ENCODE assay signal across 1 cellular context in the genomic region with DNA sequence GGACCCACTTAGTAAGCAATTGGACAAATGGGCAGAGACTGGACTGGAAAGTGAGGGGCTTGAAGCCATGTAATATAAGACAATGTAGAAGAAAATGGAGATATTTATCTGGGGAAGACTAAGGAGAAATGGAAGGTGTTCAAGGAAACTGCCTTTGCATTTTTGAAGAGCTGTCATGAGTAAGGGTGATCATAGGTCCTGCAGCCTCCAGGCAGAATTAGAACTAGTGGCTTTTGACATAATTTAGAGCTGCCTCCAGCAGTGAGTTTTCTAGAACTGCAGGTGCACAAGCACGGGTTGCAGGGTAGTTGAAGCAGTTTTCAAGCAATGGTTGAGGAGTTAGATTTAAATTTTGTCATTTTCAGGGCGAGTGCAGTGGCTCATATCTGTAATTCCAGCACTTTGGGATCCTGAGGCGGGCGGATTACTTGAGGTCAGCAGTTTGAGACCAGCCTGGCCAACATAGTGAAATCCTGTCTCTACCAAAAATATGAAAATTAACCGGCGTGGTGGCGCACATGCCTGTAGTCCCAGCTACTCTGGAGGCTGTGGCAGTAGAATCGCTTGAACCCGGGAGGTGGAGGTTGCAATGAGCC.
A peak's percentile ranks its signal among the peaks of the same experiment; 100 is the strongest.
TF ChIP-seq lines count a peak whose summit lies in the region.

No MANE protein-coding gene starts in this region.

TF ChIP-seq in K562, 482 proteins besides CTCF, POLR2A, EP300 and RAD21 (continued from another document and continues in another):
- TF ChIP-seq, protein P1, sequence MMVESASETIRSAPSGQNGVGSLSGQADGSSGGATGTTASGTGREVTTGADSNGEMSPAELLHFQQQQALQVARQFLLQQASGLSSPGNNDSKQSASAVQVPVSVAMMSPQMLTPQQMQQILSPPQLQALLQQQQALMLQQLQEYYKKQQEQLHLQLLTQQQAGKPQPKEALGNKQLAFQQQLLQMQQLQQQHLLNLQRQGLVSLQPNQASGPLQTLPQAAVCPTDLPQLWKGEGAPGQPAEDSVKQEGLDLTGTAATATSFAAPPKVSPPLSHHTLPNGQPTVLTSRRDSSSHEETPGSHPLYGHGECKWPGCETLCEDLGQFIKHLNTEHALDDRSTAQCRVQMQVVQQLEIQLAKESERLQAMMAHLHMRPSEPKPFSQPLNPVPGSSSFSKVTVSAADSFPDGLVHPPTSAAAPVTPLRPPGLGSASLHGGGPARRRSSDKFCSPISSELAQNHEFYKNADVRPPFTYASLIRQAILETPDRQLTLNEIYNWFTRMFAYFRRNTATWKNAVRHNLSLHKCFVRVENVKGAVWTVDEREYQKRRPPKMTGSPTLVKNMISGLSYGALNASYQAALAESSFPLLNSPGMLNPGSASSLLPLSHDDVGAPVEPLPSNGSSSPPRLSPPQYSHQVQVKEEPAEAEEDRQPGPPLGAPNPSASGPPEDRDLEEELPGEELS (CRISPR knock-in tag; IDR thresholded peaks at IDR 0.05; ENCODE audit: borderline replicate concordance), result no peak
- TF ChIP-seq ZNF3 (CRISPR knock-in tag; IDR thresholded peaks at IDR 0.05) (no peak), BRCA1 (IDR thresholded peaks at IDR 0.05) (no peak), BRCA1 (CRISPR knock-in tag; IDR thresholded peaks at IDR 0.05) (no peak), DNMT1 (IDR thresholded peaks at IDR 0.05) (no peak), MEF2A (IDR thresholded peaks at IDR 0.05; ENCODE audit: control insufficient read depth, low read depth, low read length) (0 out of 2 replicates have a peak, but pooled peaks have one; percentile 22), SAP30 (IDR thresholded peaks at IDR 0.05; ENCODE audit: borderline replicate concordance, insufficient read depth, low read depth, low read length, poor library complexity, severe bottlenecking) (no peak), PTTG1 (tag; IDR thresholded peaks at IDR 0.05; ENCODE audit: low read depth) (no peak), SREBF2 (CRISPR knock-in tag; IDR thresholded peaks at IDR 0.05) (no peak), MAZ (CRISPR knock-in tag; conservative IDR thresholded peaks at IDR 0.05 in 1 of 2, IDR thresholded peaks at IDR 0.05 in 1 of 2) (peak in 1 of 2 experiments; percentile 25; a peak in 1 of 4 replicates), TEAD2 (tag; IDR thresholded peaks at IDR 0.05) (no peak), MAFF (IDR thresholded peaks at IDR 0.05; ENCODE audit: low read length) (no peak), ZNF121 (CRISPR knock-in tag; conservative IDR thresholded peaks at IDR 0.05) (peak; percentile 53; the same call in 1 of the 2 replicates), CBFA2T3 (IDR thresholded peaks at IDR 0.05) (no peak), HDAC2 (IDR thresholded peaks at IDR 0.05) (0 out of 2 replicates have a peak, but pooled peaks have one; percentile 37), SPI1 (IDR thresholded peaks at IDR 0.05; ENCODE audit: borderline replicate concordance, low read depth, low read length) (no peak), HOXB6 (CRISPR knock-in tag; IDR thresholded peaks at IDR 0.05; ENCODE audit: borderline replicate concordance) (no peak), RBM25 (IDR thresholded peaks at IDR 0.05; ENCODE audit: low read depth, low read length, severe bottlenecking) (peak; percentile 19), CCAR2 (IDR thresholded peaks at IDR 0.05; ENCODE audit: low read depth, low read length) (no peak), TGIF2 (CRISPR knock-in tag; IDR thresholded peaks at IDR 0.05) (no peak), NCOR1 (IDR thresholded peaks at IDR 0.05) (no peak), MCM5 (IDR thresholded peaks at IDR 0.05; ENCODE audit: low read depth) (no peak), CHD1 (IDR thresholded peaks at IDR 0.05; ENCODE audit: low read length) (no peak), ZNF316 (IDR thresholded peaks at IDR 0.05) (peak; percentile 66)
- TF ChIP-seq, protein P2, sequence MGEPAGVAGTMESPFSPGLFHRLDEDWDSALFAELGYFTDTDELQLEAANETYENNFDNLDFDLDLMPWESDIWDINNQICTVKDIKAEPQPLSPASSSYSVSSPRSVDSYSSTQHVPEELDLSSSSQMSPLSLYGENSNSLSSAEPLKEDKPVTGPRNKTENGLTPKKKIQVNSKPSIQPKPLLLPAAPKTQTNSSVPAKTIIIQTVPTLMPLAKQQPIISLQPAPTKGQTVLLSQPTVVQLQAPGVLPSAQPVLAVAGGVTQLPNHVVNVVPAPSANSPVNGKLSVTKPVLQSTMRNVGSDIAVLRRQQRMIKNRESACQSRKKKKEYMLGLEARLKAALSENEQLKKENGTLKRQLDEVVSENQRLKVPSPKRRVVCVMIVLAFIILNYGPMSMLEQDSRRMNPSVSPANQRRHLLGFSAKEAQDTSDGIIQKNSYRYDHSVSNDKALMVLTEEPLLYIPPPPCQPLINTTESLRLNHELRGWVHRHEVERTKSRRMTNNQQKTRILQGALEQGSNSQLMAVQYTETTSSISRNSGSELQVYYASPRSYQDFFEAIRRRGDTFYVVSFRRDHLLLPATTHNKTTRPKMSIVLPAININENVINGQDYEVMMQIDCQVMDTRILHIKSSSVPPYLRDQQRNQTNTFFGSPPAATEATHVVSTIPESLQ (CRISPR knock-in tag; IDR thresholded peaks at IDR 0.05), result no peak
- TF ChIP-seq, protein P3, sequence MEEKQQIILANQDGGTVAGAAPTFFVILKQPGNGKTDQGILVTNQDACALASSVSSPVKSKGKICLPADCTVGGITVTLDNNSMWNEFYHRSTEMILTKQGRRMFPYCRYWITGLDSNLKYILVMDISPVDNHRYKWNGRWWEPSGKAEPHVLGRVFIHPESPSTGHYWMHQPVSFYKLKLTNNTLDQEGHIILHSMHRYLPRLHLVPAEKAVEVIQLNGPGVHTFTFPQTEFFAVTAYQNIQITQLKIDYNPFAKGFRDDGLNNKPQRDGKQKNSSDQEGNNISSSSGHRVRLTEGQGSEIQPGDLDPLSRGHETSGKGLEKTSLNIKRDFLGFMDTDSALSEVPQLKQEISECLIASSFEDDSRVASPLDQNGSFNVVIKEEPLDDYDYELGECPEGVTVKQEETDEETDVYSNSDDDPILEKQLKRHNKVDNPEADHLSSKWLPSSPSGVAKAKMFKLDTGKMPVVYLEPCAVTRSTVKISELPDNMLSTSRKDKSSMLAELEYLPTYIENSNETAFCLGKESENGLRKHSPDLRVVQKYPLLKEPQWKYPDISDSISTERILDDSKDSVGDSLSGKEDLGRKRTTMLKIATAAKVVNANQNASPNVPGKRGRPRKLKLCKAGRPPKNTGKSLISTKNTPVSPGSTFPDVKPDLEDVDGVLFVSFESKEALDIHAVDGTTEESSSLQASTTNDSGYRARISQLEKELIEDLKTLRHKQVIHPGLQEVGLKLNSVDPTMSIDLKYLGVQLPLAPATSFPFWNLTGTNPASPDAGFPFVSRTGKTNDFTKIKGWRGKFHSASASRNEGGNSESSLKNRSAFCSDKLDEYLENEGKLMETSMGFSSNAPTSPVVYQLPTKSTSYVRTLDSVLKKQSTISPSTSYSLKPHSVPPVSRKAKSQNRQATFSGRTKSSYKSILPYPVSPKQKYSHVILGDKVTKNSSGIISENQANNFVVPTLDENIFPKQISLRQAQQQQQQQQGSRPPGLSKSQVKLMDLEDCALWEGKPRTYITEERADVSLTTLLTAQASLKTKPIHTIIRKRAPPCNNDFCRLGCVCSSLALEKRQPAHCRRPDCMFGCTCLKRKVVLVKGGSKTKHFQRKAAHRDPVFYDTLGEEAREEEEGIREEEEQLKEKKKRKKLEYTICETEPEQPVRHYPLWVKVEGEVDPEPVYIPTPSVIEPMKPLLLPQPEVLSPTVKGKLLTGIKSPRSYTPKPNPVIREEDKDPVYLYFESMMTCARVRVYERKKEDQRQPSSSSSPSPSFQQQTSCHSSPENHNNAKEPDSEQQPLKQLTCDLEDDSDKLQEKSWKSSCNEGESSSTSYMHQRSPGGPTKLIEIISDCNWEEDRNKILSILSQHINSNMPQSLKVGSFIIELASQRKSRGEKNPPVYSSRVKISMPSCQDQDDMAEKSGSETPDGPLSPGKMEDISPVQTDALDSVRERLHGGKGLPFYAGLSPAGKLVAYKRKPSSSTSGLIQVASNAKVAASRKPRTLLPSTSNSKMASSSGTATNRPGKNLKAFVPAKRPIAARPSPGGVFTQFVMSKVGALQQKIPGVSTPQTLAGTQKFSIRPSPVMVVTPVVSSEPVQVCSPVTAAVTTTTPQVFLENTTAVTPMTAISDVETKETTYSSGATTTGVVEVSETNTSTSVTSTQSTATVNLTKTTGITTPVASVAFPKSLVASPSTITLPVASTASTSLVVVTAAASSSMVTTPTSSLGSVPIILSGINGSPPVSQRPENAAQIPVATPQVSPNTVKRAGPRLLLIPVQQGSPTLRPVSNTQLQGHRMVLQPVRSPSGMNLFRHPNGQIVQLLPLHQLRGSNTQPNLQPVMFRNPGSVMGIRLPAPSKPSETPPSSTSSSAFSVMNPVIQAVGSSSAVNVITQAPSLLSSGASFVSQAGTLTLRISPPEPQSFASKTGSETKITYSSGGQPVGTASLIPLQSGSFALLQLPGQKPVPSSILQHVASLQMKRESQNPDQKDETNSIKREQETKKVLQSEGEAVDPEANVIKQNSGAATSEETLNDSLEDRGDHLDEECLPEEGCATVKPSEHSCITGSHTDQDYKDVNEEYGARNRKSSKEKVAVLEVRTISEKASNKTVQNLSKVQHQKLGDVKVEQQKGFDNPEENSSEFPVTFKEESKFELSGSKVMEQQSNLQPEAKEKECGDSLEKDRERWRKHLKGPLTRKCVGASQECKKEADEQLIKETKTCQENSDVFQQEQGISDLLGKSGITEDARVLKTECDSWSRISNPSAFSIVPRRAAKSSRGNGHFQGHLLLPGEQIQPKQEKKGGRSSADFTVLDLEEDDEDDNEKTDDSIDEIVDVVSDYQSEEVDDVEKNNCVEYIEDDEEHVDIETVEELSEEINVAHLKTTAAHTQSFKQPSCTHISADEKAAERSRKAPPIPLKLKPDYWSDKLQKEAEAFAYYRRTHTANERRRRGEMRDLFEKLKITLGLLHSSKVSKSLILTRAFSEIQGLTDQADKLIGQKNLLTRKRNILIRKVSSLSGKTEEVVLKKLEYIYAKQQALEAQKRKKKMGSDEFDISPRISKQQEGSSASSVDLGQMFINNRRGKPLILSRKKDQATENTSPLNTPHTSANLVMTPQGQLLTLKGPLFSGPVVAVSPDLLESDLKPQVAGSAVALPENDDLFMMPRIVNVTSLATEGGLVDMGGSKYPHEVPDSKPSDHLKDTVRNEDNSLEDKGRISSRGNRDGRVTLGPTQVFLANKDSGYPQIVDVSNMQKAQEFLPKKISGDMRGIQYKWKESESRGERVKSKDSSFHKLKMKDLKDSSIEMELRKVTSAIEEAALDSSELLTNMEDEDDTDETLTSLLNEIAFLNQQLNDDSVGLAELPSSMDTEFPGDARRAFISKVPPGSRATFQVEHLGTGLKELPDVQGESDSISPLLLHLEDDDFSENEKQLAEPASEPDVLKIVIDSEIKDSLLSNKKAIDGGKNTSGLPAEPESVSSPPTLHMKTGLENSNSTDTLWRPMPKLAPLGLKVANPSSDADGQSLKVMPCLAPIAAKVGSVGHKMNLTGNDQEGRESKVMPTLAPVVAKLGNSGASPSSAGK (IDR thresholded peaks at IDR 0.05), result no peak; the same call in 1 of the 2 replicates
- TF ChIP-seq, protein P4, sequence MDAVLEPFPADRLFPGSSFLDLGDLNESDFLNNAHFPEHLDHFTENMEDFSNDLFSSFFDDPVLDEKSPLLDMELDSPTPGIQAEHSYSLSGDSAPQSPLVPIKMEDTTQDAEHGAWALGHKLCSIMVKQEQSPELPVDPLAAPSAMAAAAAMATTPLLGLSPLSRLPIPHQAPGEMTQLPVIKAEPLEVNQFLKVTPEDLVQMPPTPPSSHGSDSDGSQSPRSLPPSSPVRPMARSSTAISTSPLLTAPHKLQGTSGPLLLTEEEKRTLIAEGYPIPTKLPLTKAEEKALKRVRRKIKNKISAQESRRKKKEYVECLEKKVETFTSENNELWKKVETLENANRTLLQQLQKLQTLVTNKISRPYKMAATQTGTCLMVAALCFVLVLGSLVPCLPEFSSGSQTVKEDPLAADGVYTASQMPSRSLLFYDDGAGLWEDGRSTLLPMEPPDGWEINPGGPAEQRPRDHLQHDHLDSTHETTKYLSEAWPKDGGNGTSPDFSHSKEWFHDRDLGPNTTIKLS (IDR thresholded peaks at IDR 0.05; ENCODE audit: borderline replicate concordance, low read depth), result no peak
- TF ChIP-seq, protein P5, sequence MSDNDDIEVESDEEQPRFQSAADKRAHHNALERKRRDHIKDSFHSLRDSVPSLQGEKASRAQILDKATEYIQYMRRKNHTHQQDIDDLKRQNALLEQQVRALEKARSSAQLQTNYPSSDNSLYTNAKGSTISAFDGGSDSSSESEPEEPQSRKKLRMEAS (CRISPR knock-in tag; IDR thresholded peaks at IDR 0.05), result 0 out of 2 replicates have a peak, but pooled peaks have one; percentile 9
- TF ChIP-seq, protein P6, sequence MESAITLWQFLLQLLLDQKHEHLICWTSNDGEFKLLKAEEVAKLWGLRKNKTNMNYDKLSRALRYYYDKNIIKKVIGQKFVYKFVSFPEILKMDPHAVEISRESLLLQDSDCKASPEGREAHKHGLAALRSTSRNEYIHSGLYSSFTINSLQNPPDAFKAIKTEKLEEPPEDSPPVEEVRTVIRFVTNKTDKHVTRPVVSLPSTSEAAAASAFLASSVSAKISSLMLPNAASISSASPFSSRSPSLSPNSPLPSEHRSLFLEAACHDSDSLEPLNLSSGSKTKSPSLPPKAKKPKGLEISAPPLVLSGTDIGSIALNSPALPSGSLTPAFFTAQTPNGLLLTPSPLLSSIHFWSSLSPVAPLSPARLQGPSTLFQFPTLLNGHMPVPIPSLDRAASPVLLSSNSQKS (CRISPR knock-in tag; IDR thresholded peaks at IDR 0.05), result no peak
- TF ChIP-seq, protein P7, sequence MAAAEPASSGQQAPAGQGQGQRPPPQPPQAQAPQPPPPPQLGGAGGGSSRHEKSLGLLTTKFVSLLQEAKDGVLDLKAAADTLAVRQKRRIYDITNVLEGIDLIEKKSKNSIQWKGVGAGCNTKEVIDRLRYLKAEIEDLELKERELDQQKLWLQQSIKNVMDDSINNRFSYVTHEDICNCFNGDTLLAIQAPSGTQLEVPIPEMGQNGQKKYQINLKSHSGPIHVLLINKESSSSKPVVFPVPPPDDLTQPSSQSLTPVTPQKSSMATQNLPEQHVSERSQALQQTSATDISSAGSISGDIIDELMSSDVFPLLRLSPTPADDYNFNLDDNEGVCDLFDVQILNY (CRISPR knock-in tag; IDR thresholded peaks at IDR 0.05), result no peak
- TF ChIP-seq, protein P8, sequence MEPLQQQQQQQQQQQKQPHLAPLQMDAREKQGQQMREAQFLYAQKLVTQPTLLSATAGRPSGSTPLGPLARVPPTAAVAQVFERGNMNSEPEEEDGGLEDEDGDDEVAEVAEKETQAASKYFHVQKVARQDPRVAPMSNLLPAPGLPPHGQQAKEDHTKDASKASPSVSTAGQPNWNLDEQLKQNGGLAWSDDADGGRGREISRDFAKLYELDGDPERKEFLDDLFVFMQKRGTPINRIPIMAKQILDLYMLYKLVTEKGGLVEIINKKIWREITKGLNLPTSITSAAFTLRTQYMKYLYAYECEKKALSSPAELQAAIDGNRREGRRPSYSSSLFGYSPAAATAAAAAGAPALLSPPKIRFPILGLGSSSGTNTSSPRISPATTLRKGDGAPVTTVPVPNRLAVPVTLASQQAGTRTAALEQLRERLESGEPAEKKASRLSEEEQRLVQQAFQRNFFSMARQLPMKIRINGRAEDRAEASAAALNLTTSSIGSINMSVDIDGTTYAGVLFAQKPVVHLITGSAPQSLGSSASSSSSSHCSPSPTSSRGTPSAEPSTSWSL (CRISPR knock-in tag; IDR thresholded peaks at IDR 0.05; ENCODE audit: borderline replicate concordance), result no peak
- TF ChIP-seq, protein P9, sequence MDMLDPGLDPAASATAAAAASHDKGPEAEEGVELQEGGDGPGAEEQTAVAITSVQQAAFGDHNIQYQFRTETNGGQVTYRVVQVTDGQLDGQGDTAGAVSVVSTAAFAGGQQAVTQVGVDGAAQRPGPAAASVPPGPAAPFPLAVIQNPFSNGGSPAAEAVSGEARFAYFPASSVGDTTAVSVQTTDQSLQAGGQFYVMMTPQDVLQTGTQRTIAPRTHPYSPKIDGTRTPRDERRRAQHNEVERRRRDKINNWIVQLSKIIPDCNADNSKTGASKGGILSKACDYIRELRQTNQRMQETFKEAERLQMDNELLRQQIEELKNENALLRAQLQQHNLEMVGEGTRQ (CRISPR knock-in tag; IDR thresholded peaks at IDR 0.05), result no peak
